8 cellular contexts compared by ENCODE assay signal in the genomic region with DNA sequence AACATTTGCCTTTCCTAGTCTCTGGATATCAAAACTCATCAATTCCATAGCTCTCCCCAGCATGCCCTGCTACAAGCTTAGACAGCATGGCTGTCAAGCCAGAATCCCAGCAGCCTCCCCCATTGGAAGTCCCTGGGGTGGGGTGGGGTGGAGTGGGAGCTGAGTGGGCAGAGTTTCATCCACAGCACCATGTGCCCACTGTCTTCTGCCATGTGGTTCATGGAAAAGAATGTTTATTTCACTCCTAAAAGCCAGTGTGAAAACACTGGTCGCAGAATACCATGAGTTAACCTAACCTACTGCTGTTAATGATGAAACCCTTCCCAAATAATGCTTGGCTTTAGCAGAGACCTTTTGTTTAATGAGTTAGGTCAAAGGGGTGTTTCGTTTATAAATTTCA.
"Had no signal": no experiment of that assay in that cellular context is flagged by ENCODE, and none has a peak within 500 bp of the region (broad histone marks: within the 10 kb centered on the region; RNA-seq: fewer than 3 reads in every experiment).

No MANE protein-coding gene starts in this region.

- H3K4me3 ChIP-seq: GM12878 had no signal

- ATAC-seq: GM12878 had no signal

- FAIRE-seq: G401.6, GM12878, GM12891, GM12892, GM18507, GM19239 had no signal

- DNase-seq: GDM1, GF-D8 had no signal
